ENCODE assay signal across 8 cellular contexts in genomic region chr1:95233737-95234493, GRCh38. TPM values are rescaled to one million over a fixed set of nuclear protein-coding genes. Genes with fewer than 3 reads are reported as not detected.
DNase-seq lines count a peak whose midpoint lies in the region; ATAC-seq and TF ChIP-seq lines count a peak whose summit lies in the region.

RWDD3 (plus strand) TSS chr1:95234210; CDS start chr1:95234231, 21 bp downstream.

- peaks cover 23% of the 10 kb centered on the region for H3K36me3 Mint-ChIP-seq in type B pancreatic cell

- intact Hi-C loops in Right ventricle myocardium superior (cut with DNase I), result loop anchor here (5.0 to 10.0 kb wide), 2 partner anchors 119 to 162 kb away; partner anchors contain the start of genes ALG14 and TLCD4

- H3K9me3 Mint-ChIP-seq in type B pancreatic cell, result no peaks in the 10 kb centered on the region

- peak; percentile 90 for TF ChIP-seq CTCF in GM12874 (IDR thresholded peaks at IDR 0.05; ENCODE audit: insufficient read depth, low read depth, low read length)
- TF ChIP-seq CTCF in type B pancreatic cell (conservative IDR thresholded peaks at IDR 0.05), result peak; percentile 93

- ATAC-seq in HG02623 (IDR thresholded peaks at IDR 0.05; ENCODE audit: unreplicated experiment) (peak; percentile 97), Right ventricle myocardium superior (ENCODE audit: poor library complexity) (peak; percentile 95)

- no peaks in the 10 kb centered on the region for H3K27me3 Mint-ChIP-seq in type B pancreatic cell

- DNase-seq in NCI-H1092 (lab: John Stamatoyannopoulos, UW) (peak; percentile 46), SW 1271 (lab: John Stamatoyannopoulos, UW) (peak; percentile 41 to 77), Right ventricle myocardium superior (peak; percentile 98), pons (ENCODE audit: low spot score) (peak; percentile 89), type B pancreatic cell (ENCODE audit: extremely low spot score, unreplicated experiment) (peak; percentile 96)
- peak; percentile 86 for DNase-seq in activated naive CD8-positive, alpha-beta T cell treated with anti-CD3 and anti-CD28 coated beads, Interleukin-2, amount 50 U/mL, for 16 hours (ENCODE audit: low read depth, low spot score)

- peak within 1 kb of the TSS; percentile 96 for H3K4me3 Mint-ChIP-seq in type B pancreatic cell

- H3K27ac Mint-ChIP-seq in type B pancreatic cell, result peak within 1 kb of the TSS; percentile 81

- H3K4me1 Mint-ChIP-seq in type B pancreatic cell (ENCODE audit: unreplicated experiment), result peaks cover 26% of the 10 kb centered on the region

RNA-seq across cellular contexts. Expression of gene RWDD3, which starts in this region (rescaled TPM):
- total RNA-seq in Right ventricle myocardium superior, result 15.9 TPM
- total RNA-seq in type B pancreatic cell (ENCODE audit: low replicate concordance), result 17.0 and 19.8 TPM in 2 replicates

Comparison
In these comparisons a context has a peak if more than half of its experiments do, and no peak if none do; other contexts are left out.
1. Peak in every context shown above with its lines: DNase-seq and ATAC-seq.
2. DNase-seq: peak in every context shown above with its lines; median percentile 98 in Right ventricle myocardium superior; 96 in type B pancreatic cell; 89 in pons; 86 in activated naive CD8-positive, alpha-beta T cell treated with anti-CD3 and anti-CD28 coated beads, Interleukin-2, amount 50 U/mL, for 16 hours; 59 in SW 1271; 46 in NCI-H1092.